In the genomic region with DNA sequence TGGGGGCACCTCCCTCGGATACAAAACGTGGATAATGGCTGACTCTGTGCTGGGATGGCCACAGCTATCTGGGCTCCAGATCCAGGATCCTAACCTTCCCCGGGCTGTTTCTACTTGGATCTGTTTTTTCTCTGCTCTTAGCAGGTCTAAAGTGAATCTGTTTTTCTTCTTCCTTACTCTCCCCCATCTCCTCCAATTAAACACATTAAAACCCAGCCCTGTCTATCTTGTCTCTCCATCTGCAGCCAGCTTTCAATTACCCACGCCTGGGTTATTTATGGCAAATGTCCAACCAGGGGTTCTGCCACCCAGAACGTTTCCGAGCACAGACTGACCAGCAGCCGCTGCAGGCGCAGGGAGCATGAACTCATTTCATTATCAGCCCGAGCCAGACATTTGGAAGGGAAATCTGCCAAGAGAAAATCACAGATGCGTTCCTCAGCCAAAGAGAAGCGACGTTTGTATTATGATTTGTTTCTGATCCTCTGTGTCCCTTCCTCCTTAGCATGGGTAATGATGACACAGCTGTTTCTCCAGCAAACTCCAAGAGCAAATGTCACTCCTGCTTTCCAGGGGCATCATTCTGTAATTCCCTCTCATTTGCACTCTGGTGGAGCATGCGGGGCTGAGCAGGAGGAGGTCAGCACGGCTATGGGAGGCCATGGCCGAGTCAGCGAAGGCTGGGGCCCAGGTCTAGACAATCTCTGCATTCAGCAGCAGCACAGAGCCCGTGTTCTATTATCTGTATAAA, we compare ENCODE assay signal across 9 cellular contexts. TPM values are rescaled to one million over a fixed set of nuclear protein-coding genes. Genes with fewer than 3 reads are reported as not detected.
DNase-seq lines count a peak whose midpoint lies in the region; ATAC-seq and TF ChIP-seq lines count a peak whose summit lies in the region.
"Had no signal": no experiment of that assay in that cellular context is flagged by ENCODE, and none has a peak within 500 bp of the region (broad histone marks: within the 10 kb centered on the region; RNA-seq: fewer than 3 reads in every experiment).

No MANE protein-coding gene starts in this region.

- H3K27me3 ChIP-seq in left lung = no peaks in the 10 kb centered on the region

- ATAC-seq in left lung (peak; percentile 38), HG03097 (IDR thresholded peaks at IDR 0.05; ENCODE audit: low FRiP score, unreplicated experiment) (no peak), GM21515 (IDR thresholded peaks at IDR 0.05; ENCODE audit: unreplicated experiment) (no peak)

- H3K4me1 Mint-ChIP-seq in type B pancreatic cell (ENCODE audit: unreplicated experiment) = peaks cover 48% of the 10 kb centered on the region

- H3K9me3 Mint-ChIP-seq in type B pancreatic cell = no peaks in the 10 kb centered on the region

- H3K36me3 Mint-ChIP-seq in type B pancreatic cell = peaks cover 27% of the 10 kb centered on the region

- intact Hi-C loops in left lung (cut with DNase I) = no loop called here

- DNase-seq in DMS79 treated with DMSO at 0.1 percent for 48 hours (lab: John Stamatoyannopoulos, UW) (peak; percentile 64), DMS79 (lab: John Stamatoyannopoulos, UW) (no peak), caudate nucleus (lab: John Stamatoyannopoulos, UW) (peak in 45 of 61 donors; percentile 16 to 83 (median 56)), left lung (no peak), type B pancreatic cell (ENCODE audit: extremely low spot score, unreplicated experiment) (no peak), middle frontal gyrus (ENCODE audit: extremely low spot score, low spot score) (no peak)

- H3K27me3 Mint-ChIP-seq in type B pancreatic cell = no peaks in the 10 kb centered on the region

- peaks cover 9 to 16% of the 10 kb centered on the region in 2 donors for H3K4me1 ChIP-seq in left lung

- H3K27ac ChIP-seq in caudate nucleus (ENCODE audit: low read depth, low read length) (peak overlapping the region; percentile 27), left lung (peak overlapping the region in 1 of 2 donors; percentile 35)
- H3K27ac ChIP-seq: 22Rv1 had no signal

- H3K36me3 ChIP-seq in left lung = peaks cover 0 to 14% of the 10 kb centered on the region in 2 donors

- H3K4me3 Mint-ChIP-seq in type B pancreatic cell = peak overlapping the region; percentile 72

- H3K4me3 ChIP-seq in left lung = no peak overlapping the region

- H3K9me3 ChIP-seq in left lung = no peaks in the 10 kb centered on the region

- H3K27ac Mint-ChIP-seq in type B pancreatic cell = peak overlapping the region; percentile 71

- TF ChIP-seq CTCF in left lung (IDR thresholded peaks at IDR 0.05) (no peak), type B pancreatic cell (conservative IDR thresholded peaks at IDR 0.05) (no peak)

RNA-seq across cellular contexts. Expression of a gene that starts 42.0 kb away (rescaled TPM):
- total RNA-seq in left lung (10 to 100 TPM; 18.8 to 32.4 TPM), type B pancreatic cell (ENCODE audit: low replicate concordance) (46.7 and 51.6 TPM in 2 replicates)

Comparison
In these comparisons a context has a peak if more than half of its experiments do, and no peak if none do; other contexts are left out.
1. DNase-seq: peak in DMS79 treated with DMSO at 0.1 percent for 48 hours (single experiment) and caudate nucleus (45 of 61); none in DMS79 (single experiment), left lung (0 of 2), type B pancreatic cell (single experiment) and middle frontal gyrus (single experiment).